2 cellular contexts compared by ENCODE assay signal in the genomic region with DNA sequence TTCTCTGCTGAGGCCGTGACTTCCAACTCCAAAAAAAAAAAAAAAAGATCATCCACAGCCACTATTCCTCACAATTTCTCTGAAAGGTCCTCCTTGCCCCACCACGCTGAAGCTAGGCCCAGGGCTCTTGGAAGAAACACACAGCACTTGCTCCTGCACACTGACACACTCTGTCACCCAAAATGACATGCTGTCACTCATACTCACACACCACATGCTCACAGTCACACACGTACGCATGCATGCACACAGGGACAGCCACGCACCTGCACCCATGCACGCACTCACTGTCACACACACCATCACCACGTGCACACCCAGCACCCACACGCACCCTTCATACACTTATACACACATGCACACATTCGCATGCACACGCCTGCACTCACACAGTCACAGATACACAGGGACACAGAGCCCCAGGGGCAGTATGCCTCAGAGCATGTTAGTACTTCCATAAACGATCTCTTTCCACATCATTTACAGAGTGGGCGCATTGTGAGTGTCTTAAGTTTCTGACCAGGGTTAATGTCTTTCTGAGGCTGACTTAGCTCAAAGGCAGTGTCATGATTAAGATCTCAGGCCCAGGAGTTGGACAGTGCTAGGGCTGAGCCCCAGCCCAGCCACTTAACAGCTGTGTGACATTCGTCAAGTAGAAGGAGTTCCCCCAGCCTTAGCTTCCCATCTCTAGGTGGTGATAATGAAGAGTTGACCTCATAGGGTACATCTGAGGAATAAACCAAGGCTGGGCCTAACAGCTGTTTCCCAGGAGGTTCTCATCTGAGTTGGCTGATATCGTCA.
TF ChIP-seq lines count a peak whose summit lies in the region.

No MANE protein-coding gene starts in this region.

TF ChIP-seq in GM23338, 12 proteins besides CTCF, POLR2A, EP300 and RAD21 (continued from another document and continues in another):
- TF ChIP-seq, protein P1, sequence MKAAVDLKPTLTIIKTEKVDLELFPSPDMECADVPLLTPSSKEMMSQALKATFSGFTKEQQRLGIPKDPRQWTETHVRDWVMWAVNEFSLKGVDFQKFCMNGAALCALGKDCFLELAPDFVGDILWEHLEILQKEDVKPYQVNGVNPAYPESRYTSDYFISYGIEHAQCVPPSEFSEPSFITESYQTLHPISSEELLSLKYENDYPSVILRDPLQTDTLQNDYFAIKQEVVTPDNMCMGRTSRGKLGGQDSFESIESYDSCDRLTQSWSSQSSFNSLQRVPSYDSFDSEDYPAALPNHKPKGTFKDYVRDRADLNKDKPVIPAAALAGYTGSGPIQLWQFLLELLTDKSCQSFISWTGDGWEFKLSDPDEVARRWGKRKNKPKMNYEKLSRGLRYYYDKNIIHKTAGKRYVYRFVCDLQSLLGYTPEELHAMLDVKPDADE (IDR thresholded peaks at IDR 0.05), result no peak
- TF ChIP-seq EZH2phosphoT487 (IDR thresholded peaks at IDR 0.05; ENCODE audit: unreplicated experiment) (no peak), EZH2 (IDR thresholded peaks at IDR 0.05; ENCODE audit: low read depth, unreplicated experiment) (no peak), POLR2AphosphoS5 (IDR thresholded peaks at IDR 0.05; ENCODE audit: low read depth) (no peak), NANOG (IDR thresholded peaks at IDR 0.05; ENCODE audit: borderline replicate concordance) (no peak), REST (IDR thresholded peaks at IDR 0.05; ENCODE audit: unreplicated experiment) (no peak), STAT1 (IDR thresholded peaks at IDR 0.05; ENCODE audit: unreplicated experiment) (no peak), JUNB (IDR thresholded peaks at IDR 0.05; ENCODE audit: unreplicated experiment) (no peak), CREB1 (CRISPR knock-in tag; IDR thresholded peaks at IDR 0.05; ENCODE audit: low read depth) (no peak), ZNF114 (CRISPR knock-in tag; IDR thresholded peaks at IDR 0.05) (no peak)

TF ChIP-seq in H1, 55 proteins besides CTCF, POLR2A, EP300 and RAD21 (continued from another document):
- TF ChIP-seq TEAD4 (IDR thresholded peaks at IDR 0.05; ENCODE audit: low read depth, low read length) (no peak), RBBP5 (IDR thresholded peaks at IDR 0.05; ENCODE audit: borderline replicate concordance, low read depth, low read length) (no peak), SIX5 (IDR thresholded peaks at IDR 0.05; ENCODE audit: low read depth, low read length) (no peak), KDM1A (IDR thresholded peaks at IDR 0.05; ENCODE audit: borderline replicate concordance, low read length) (no peak), CBX8 (IDR thresholded peaks at IDR 0.05; ENCODE audit: borderline replicate concordance, low read depth, low read length) (no peak)
- TF ChIP-seq, protein P2, sequence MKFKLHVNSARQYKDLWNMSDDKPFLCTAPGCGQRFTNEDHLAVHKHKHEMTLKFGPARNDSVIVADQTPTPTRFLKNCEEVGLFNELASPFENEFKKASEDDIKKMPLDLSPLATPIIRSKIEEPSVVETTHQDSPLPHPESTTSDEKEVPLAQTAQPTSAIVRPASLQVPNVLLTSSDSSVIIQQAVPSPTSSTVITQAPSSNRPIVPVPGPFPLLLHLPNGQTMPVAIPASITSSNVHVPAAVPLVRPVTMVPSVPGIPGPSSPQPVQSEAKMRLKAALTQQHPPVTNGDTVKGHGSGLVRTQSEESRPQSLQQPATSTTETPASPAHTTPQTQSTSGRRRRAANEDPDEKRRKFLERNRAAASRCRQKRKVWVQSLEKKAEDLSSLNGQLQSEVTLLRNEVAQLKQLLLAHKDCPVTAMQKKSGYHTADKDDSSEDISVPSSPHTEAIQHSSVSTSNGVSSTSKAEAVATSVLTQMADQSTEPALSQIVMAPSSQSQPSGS (IDR thresholded peaks at IDR 0.05; ENCODE audit: low read length), result no peak
